ENCODE assay signal across 12 cellular contexts in the genomic region with DNA sequence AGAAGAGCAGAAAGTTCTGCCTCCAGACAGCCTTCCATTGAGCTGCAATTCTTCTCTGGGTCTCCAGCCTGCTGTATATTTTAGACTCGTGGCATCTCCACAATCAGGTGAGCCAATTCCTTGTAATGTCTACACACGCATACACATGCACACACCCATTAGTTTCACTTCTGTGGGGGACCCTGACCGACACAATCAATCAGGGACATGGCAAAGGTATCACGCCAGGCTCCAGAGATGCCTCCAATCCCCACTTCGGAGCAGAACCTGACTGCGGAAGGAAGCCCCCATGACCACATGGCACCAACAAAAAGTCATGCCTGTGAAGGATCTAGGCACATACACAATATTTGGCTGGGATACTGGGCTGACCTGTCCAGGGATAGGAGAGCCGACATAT. TPM values are rescaled to one million over a fixed set of nuclear protein-coding genes. Genes with fewer than 3 reads are reported as not detected.
DNase-seq lines count a peak whose midpoint lies in the region; ATAC-seq and TF ChIP-seq lines count a peak whose summit lies in the region.
"Had no signal": no experiment of that assay in that cellular context is flagged by ENCODE, and none has a peak within 500 bp of the region (broad histone marks: within the 10 kb centered on the region; RNA-seq: fewer than 3 reads in every experiment).

No MANE protein-coding gene starts in this region.

- TF ChIP-seq CTCF in coronary artery (IDR thresholded peaks at IDR 0.05) = no peak

- H3K9me3 ChIP-seq in T-helper 17 cell (ENCODE audit: control insufficient read depth, low read length, poor library complexity, severe bottlenecking) = no peaks in the 10 kb centered on the region

- no peak for ATAC-seq in T-helper 17 cell
- no peak for ATAC-seq in stimulated activated effector memory CD8-positive, alpha-beta T cell treated with anti-CD3 and anti-CD28 coated beads, Interleukin-12 subunit alpha, Interleukin-12 subunit beta, amount 100 ng/mL, for 72 hours
- ATAC-seq: left cardiac atrium had no signal

- peak overlapping the region; percentile 87 for H3K4me3 Mint-ChIP-seq in activated T-cell treated with anti-CD3 and anti-CD28 coated beads, Interleukin-2, amount 50 U/mL, for 24 hours
- H3K4me3 Mint-ChIP-seq in T-helper 17 cell = peak overlapping the region; percentile 86
- H3K4me3 Mint-ChIP-seq in stimulated activated effector memory CD8-positive, alpha-beta T cell treated with anti-CD3 and anti-CD28 coated beads, Interleukin-12 subunit alpha, Interleukin-12 subunit beta, amount 100 ng/mL, for 72 hours = peak overlapping the region; percentile 73

- peaks cover 90% of the 10 kb centered on the region for H3K36me3 Mint-ChIP-seq in activated T-cell treated with anti-CD3 and anti-CD28 coated beads, Interleukin-2, amount 50 U/mL, for 24 hours (ENCODE audit: low read depth)
- H3K36me3 Mint-ChIP-seq in T-helper 17 cell (ENCODE audit: low read depth) = peaks cover 14% of the 10 kb centered on the region
- peaks cover 91% of the 10 kb centered on the region for H3K36me3 Mint-ChIP-seq in stimulated activated effector memory CD8-positive, alpha-beta T cell treated with anti-CD3 and anti-CD28 coated beads, Interleukin-12 subunit alpha, Interleukin-12 subunit beta, amount 100 ng/mL, for 72 hours

- H3K9me3 Mint-ChIP-seq in activated T-cell treated with anti-CD3 and anti-CD28 coated beads, Interleukin-2, amount 50 U/mL, for 24 hours = peaks cover 3% of the 10 kb centered on the region
- H3K9me3 Mint-ChIP-seq in stimulated activated effector memory CD8-positive, alpha-beta T cell treated with anti-CD3 and anti-CD28 coated beads, Interleukin-12 subunit alpha, Interleukin-12 subunit beta, amount 100 ng/mL, for 72 hours = no peaks in the 10 kb centered on the region

- peaks cover 92% of the 10 kb centered on the region for H3K4me1 Mint-ChIP-seq in activated T-cell treated with anti-CD3 and anti-CD28 coated beads, Interleukin-2, amount 50 U/mL, for 24 hours (ENCODE audit: low read depth)
- peaks cover 72% of the 10 kb centered on the region for H3K4me1 Mint-ChIP-seq in T-helper 17 cell
- peaks cover 94% of the 10 kb centered on the region for H3K4me1 Mint-ChIP-seq in stimulated activated effector memory CD8-positive, alpha-beta T cell treated with anti-CD3 and anti-CD28 coated beads, Interleukin-12 subunit alpha, Interleukin-12 subunit beta, amount 100 ng/mL, for 72 hours

- peak overlapping the region; percentile 96 for H3K27ac Mint-ChIP-seq in activated T-cell treated with anti-CD3 and anti-CD28 coated beads, Interleukin-2, amount 50 U/mL, for 24 hours
- H3K27ac Mint-ChIP-seq in T-helper 17 cell = peak overlapping the region; percentile 99
- peak overlapping the region; percentile 83 for H3K27ac Mint-ChIP-seq in stimulated activated effector memory CD8-positive, alpha-beta T cell treated with anti-CD3 and anti-CD28 coated beads, Interleukin-12 subunit alpha, Interleukin-12 subunit beta, amount 100 ng/mL, for 72 hours

- no peak for DNase-seq in activated T-cell treated with anti-CD3 and anti-CD28 coated beads, Interleukin-2, amount 50 U/mL, for 24 hours
- no peak for DNase-seq in activated T-cell treated with anti-CD3 and anti-CD28 coated beads for 4 hours
- no peak for DNase-seq in T-helper 17 cell
- DNase-seq in coronary artery (ENCODE audit: low spot score) = peak; percentile 36
- DNase-seq in stimulated activated effector memory CD8-positive, alpha-beta T cell treated with anti-CD3 and anti-CD28 coated beads, Interleukin-12 subunit alpha, Interleukin-12 subunit beta, amount 100 ng/mL, for 72 hours (ENCODE audit: low spot score in 2 of 2) = no peak
- DNase-seq in NCI-H510A treated with DMSO at 0.1 percent for 48 hours (lab: John Stamatoyannopoulos, UW) = no peak
- DNase-seq in NCI-H2029 (lab: John Stamatoyannopoulos, UW) = no peak
- no peak for DNase-seq in medulla oblongata (ENCODE audit: extremely low spot score)
- DNase-seq: KG1, left cardiac atrium, NCI-H446 treated with DMSO at 0.1 percent for 48 hours had no signal

- no peak overlapping the region for H3K27ac ChIP-seq in coronary artery

- no peaks in the 10 kb centered on the region for H3K27me3 Mint-ChIP-seq in activated T-cell treated with anti-CD3 and anti-CD28 coated beads, Interleukin-2, amount 50 U/mL, for 24 hours
- no peaks in the 10 kb centered on the region for H3K27me3 Mint-ChIP-seq in T-helper 17 cell

- H3K4me3 ChIP-seq in coronary artery = no peak overlapping the region
- H3K4me3 ChIP-seq: hepatocyte had no signal

RNA-seq across cellular contexts. Expression of a gene that starts 21.4 kb away (rescaled TPM):
- 100 to 1,000 TPM; 250 to 312 TPM for total RNA-seq in T-helper 17 cell
